ENCODE assay signal across 8 cellular contexts in genomic region chr6:83429857-83430605, GRCh38. TPM values are rescaled to one million over a fixed set of nuclear protein-coding genes. Genes with fewer than 3 reads are reported as not detected.
DNase-seq lines count a peak whose midpoint lies in the region; ATAC-seq and TF ChIP-seq lines count a peak whose summit lies in the region.

No MANE protein-coding gene starts in this region.

- WGBS in mesenchymal stem cell: 26% methylated on average over 10 of the region's 13 CpGs

- H2AK5ac ChIP-seq in mesenchymal stem cell (ENCODE audit: low read length, severe bottlenecking): no peak overlapping the region

- H3K18ac ChIP-seq in mesenchymal stem cell (ENCODE audit: low read depth in 1 of 2, low read length in 2 of 2): peak overlapping the region; percentile 95 to 99

- TF ChIP-seq CTCF in BJ (IDR thresholded peaks at IDR 0.05; ENCODE audit: insufficient read depth, low read depth, low read length): no peak
- TF ChIP-seq CTCF in vagina (IDR thresholded peaks at IDR 0.05): no peak

- H3K9ac ChIP-seq in mesenchymal stem cell (ENCODE audit: low read length): peak overlapping the region; percentile 86

- H3K27ac ChIP-seq in mesenchymal stem cell (ENCODE audit: low read length, poor library complexity, severe bottlenecking) (no peak overlapping the region), vagina (peak overlapping the region; percentile 73)

- intact Hi-C loops in vagina (cut with DNase I): no loop called here

- no peak overlapping the region for H3K23ac ChIP-seq in mesenchymal stem cell (ENCODE audit: low read length in 2 of 2)

- TF ChIP-seq POLR2A in vagina (IDR thresholded peaks at IDR 0.05): no peak

- peaks cover 8% of the 10 kb centered on the region for H3K4me1 ChIP-seq in mesenchymal stem cell (ENCODE audit: control insufficient read depth, insufficient read depth, low read depth, low read length)
- peaks cover 26% of the 10 kb centered on the region for H3K4me1 ChIP-seq in vagina

- peak overlapping the region; percentile 73 for H4K91ac ChIP-seq in mesenchymal stem cell (ENCODE audit: low read length)

- H3K14ac ChIP-seq in mesenchymal stem cell (ENCODE audit: low read length in 2 of 2): peak overlapping the region in 1 of 2 experiments; percentile 57

- peak overlapping the region; percentile 93 for H2AFZ ChIP-seq in mesenchymal stem cell (ENCODE audit: low read depth, low read length)

- H3K79me1 ChIP-seq in mesenchymal stem cell (replicated peaks; ENCODE audit: low read length, poor library complexity, severe bottlenecking): peaks cover 10% of the 10 kb centered on the region

- H2BK15ac ChIP-seq in mesenchymal stem cell (ENCODE audit: low read depth, poor library complexity, severe bottlenecking): peak overlapping the region; percentile 84

- peak overlapping the region; percentile 59 for H3K4me2 ChIP-seq in mesenchymal stem cell (ENCODE audit: low read length, poor library complexity, severe bottlenecking)

- H3K27me3 ChIP-seq in BJ (ENCODE audit: control insufficient read depth, insufficient read depth, low read length): no peaks in the 10 kb centered on the region
- H3K27me3 ChIP-seq in mesenchymal stem cell (ENCODE audit: control insufficient read depth in 1 of 2, insufficient read depth in 1 of 2, low read length in 2 of 2): no peaks in the 10 kb centered on the region
- no peaks in the 10 kb centered on the region for H3K27me3 ChIP-seq in vagina

- H3K9me3 ChIP-seq in mesenchymal stem cell (ENCODE audit: control insufficient read depth, low read length) (peaks cover 2% of the 10 kb centered on the region), vagina (no peaks in the 10 kb centered on the region)

- no peak overlapping the region for H2BK5ac ChIP-seq in mesenchymal stem cell (ENCODE audit: low read depth, low read length, poor library complexity, severe bottlenecking)

- H3K4me3 ChIP-seq in BJ (ENCODE audit: low read depth, low read length): peak overlapping the region; percentile 69
- H3K4me3 ChIP-seq in mesenchymal stem cell (ENCODE audit: insufficient read depth in 1 of 2, low read depth in 1 of 2, low read length in 2 of 2): peak overlapping the region; percentile 87 to 89
- peak overlapping the region; percentile 72 to 80 for H3K4me3 ChIP-seq in vagina

- POLR2A ChIA-PET in BJ (lab: Charles Lee): no interaction called here

- peak overlapping the region in 1 of 2 experiments; percentile 98 for H3K4ac ChIP-seq in mesenchymal stem cell (ENCODE audit: low read depth in 1 of 2, low read length in 2 of 2)

- CTCF ChIA-PET in BJ (lab: Yijun Ruan, JAX): no interaction called here

- ATAC-seq in GM21825 (IDR thresholded peaks at IDR 0.05; ENCODE audit: unreplicated experiment): peak; percentile 1
- no peak for ATAC-seq in GM18517 (IDR thresholded peaks at IDR 0.05; ENCODE audit: unreplicated experiment)

- H3K36me3 ChIP-seq in BJ (ENCODE audit: control insufficient read depth, insufficient read depth, low read length): 0 out of 2 replicates have a peak, but pooled peaks cover 1% of the 10 kb centered on the region
- no peaks in the 10 kb centered on the region for H3K36me3 ChIP-seq in mesenchymal stem cell (ENCODE audit: control insufficient read depth in 1 of 2, insufficient read depth in 2 of 2, low read depth in 1 of 2, low read length in 2 of 2)
- H3K36me3 ChIP-seq in vagina: no peaks in the 10 kb centered on the region

- peak overlapping the region; percentile 75 to 99 for H2BK12ac ChIP-seq in mesenchymal stem cell (ENCODE audit: low read length in 2 of 2)

- H2BK120ac ChIP-seq in mesenchymal stem cell (ENCODE audit: low read depth, low read length): no peak overlapping the region

- no peak overlapping the region for H4K8ac ChIP-seq in mesenchymal stem cell (ENCODE audit: low read length)

- DNase-seq in BJ (ENCODE audit: low read depth) (no peak), NCI-H510A (lab: John Stamatoyannopoulos, UW) (peak; percentile 9), ecto neural progenitor cell (ENCODE audit: low spot score) (peak; percentile 74), mesenchymal stem cell (peak; percentile 76), vagina (ENCODE audit: extremely low spot score in 2 of 2) (no peak), MV-4-11 (lab: John Stamatoyannopoulos, UW) (no peak)

RNA-seq across cellular contexts. Expression of gene ME1, which starts 0.8 kb away (rescaled TPM):
- 5.5 and 11.3 TPM in 2 replicates for polyA plus RNA-seq in BJ (2011; rRNA removed)
- polyA minus RNA-seq in BJ (2011; rRNA and poly(A)+ RNA removed): 4.7 and 12.5 TPM in 2 replicates
- polyA plus RNA-seq in mesenchymal stem cell (2013, experiment 1 of 2): 41.6 TPM
- polyA plus RNA-seq in mesenchymal stem cell (2013, experiment 2 of 2): 44.0 TPM
- total RNA-seq in vagina: 12.8 TPM

Comparison
In these comparisons a context has a peak if more than half of its experiments do, and no peak if none do; other contexts are left out.
1. DNase-seq: peak in NCI-H510A (single experiment), ecto neural progenitor cell (single experiment) and mesenchymal stem cell (single experiment); none in BJ (single experiment), vagina (0 of 2) and MV-4-11 (single experiment).
2. Peak in every context shown above with its lines, with median percentiles within 50 percentile points of each other: H3K4me3 ChIP-seq.